Comparison of ENCODE assay signal across 1 cellular context in genomic region chr5:60673329-60673728, GRCh38.
TF ChIP-seq lines count a peak whose summit lies in the region.

No MANE protein-coding gene starts in this region.

TF ChIP-seq in H1, 55 proteins besides CTCF, POLR2A, EP300 and RAD21:
- no peak for TF ChIP-seq E2F6 (IDR thresholded peaks at IDR 0.05)
- no peak for TF ChIP-seq KDM5A (IDR thresholded peaks at IDR 0.05; ENCODE audit: low read length)
- peak; percentile 41; the same call in 1 of the 2 replicates for TF ChIP-seq MAFK (IDR thresholded peaks at IDR 0.05; ENCODE audit: low read depth, low read length)
